Comparison of ENCODE assay signal across 16 cellular contexts in the genomic region with DNA sequence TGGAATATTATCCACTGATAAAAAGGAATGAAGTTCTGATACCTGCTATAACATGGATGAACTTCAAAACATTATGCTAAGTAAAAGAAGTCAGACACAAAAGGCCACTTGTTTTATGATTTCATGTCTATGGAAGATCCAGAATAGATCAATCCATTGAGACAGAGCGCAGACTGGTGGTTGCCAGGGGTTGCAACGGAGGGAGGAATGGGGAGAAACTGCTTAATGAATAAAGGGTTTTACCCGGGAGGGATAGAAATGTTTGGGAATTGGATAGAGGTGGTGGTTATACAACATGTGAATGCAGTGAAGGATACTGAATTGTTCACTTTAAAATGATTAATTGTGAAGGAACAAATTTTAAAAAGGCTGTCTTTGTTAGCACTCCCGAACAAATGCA.
"Had no signal": no experiment of that assay in that cellular context is flagged by ENCODE, and none has a peak within 500 bp of the region (broad histone marks: within the 10 kb centered on the region; RNA-seq: fewer than 3 reads in every experiment).

No MANE protein-coding gene starts in this region.

- H3K27ac Mint-ChIP-seq: activated T-helper 1 cell treated with anti-CD3 and anti-CD28 coated beads, Interleukin-12 subunit alpha, Interleukin-12 subunit beta, Interleukin-2, Interleukin-4 antibody, amounts not matched to agents 30 ng/mL and 10 ng/mL and 1 ng/mL, durations not matched to agents 14 hours and 24 hours and 36 hours; natural killer cell; stimulated activated memory B cell treated with anti-CD40 and anti-IgM and Interleukin-4, amounts not matched to agents 10 μg/mL and 1 μg/mL and 100 μg/mL, for 72 hours had no signal

- H3K27me3 ChIP-seq: brain microvascular endothelial cell, neutrophil, sigmoid colon had no signal

- DNase-seq: activated CD4-positive, alpha-beta T cell treated with anti-CD3 and anti-CD28 coated beads, Interleukin-2, amount 50 U/mL, for 4 hours; activated CD4-positive, CD25-positive, alpha-beta regulatory T cell treated with anti-CD3 and anti-CD28 coated beads, Interleukin-2, amount 50 U/mL, for 72 hours; aorta; brain microvascular endothelial cell; cortex of kidney; effector CD8-positive, alpha-beta T cell; mesendoderm; natural killer cell; sigmoid colon; stimulated activated CD4-positive, alpha-beta T cell treated with anti-CD3 and anti-CD28 coated beads, Interleukin-4, amount 100 ng/mL, for 24 hours had no signal

- H3K4me1 Mint-ChIP-seq: stimulated activated memory B cell treated with anti-CD40 and anti-IgM and Interleukin-4, amounts not matched to agents 10 μg/mL and 1 μg/mL and 100 μg/mL, for 72 hours had no signal

- H3K4me1 ChIP-seq: parathyroid adenoma, sigmoid colon had no signal

- H3K4me3 ChIP-seq: sigmoid colon had no signal

- H3K4me3 Mint-ChIP-seq: activated T-helper 1 cell treated with anti-CD3 and anti-CD28 coated beads, Interleukin-12 subunit alpha, Interleukin-12 subunit beta, Interleukin-2, Interleukin-4 antibody, amounts not matched to agents 30 ng/mL and 10 ng/mL and 1 ng/mL, durations not matched to agents 14 hours and 24 hours and 36 hours; central memory CD8-positive, alpha-beta T cell; natural killer cell; stimulated activated memory B cell treated with anti-CD40 and anti-IgM and Interleukin-4, amounts not matched to agents 10 μg/mL and 1 μg/mL and 100 μg/mL, for 72 hours had no signal

- ATAC-seq: natural killer cell; stimulated activated memory B cell treated with anti-CD40 and anti-IgM and Interleukin-4, amounts not matched to agents 10 μg/mL and 1 μg/mL and 100 μg/mL, for 72 hours had no signal

- H3K9me3 ChIP-seq: neutrophil, sigmoid colon had no signal

- H3K9me3 Mint-ChIP-seq: activated T-helper 1 cell treated with anti-CD3 and anti-CD28 coated beads, Interleukin-12 subunit alpha, Interleukin-12 subunit beta, Interleukin-2, Interleukin-4 antibody, amounts not matched to agents 30 ng/mL and 10 ng/mL and 1 ng/mL, durations not matched to agents 14 hours and 24 hours and 36 hours; central memory CD8-positive, alpha-beta T cell; natural killer cell; stimulated activated memory B cell treated with anti-CD40 and anti-IgM and Interleukin-4, amounts not matched to agents 10 μg/mL and 1 μg/mL and 100 μg/mL, for 72 hours had no signal

- H3K27ac ChIP-seq: brain microvascular endothelial cell, neutrophil, parathyroid adenoma, sigmoid colon, VCaP had no signal

- H3K27me3 Mint-ChIP-seq: central memory CD8-positive, alpha-beta T cell; stimulated activated memory B cell treated with anti-CD40 and anti-IgM and Interleukin-4, amounts not matched to agents 10 μg/mL and 1 μg/mL and 100 μg/mL, for 72 hours had no signal
